8 cellular contexts compared by ENCODE assay signal in genomic region chr1:31788138-31788824, GRCh38. TPM values are rescaled to one million over a fixed set of nuclear protein-coding genes. Genes with fewer than 3 reads are reported as not detected.
DNase-seq lines count a peak whose midpoint lies in the region; ATAC-seq and TF ChIP-seq lines count a peak whose summit lies in the region.

No MANE protein-coding gene starts in this region.

- H3K36me3 Mint-ChIP-seq in chondrocyte (ENCODE audit: low read depth): no peaks in the 10 kb centered on the region

- DNase-seq in NCI-H2029 (lab: John Stamatoyannopoulos, UW) (peak; percentile 52), NCI-H2029 treated with DMSO at 0.1 percent for 48 hours (lab: John Stamatoyannopoulos, UW) (no peak), NCI-H345 treated with DMSO at 0.1 percent for 48 hours (lab: John Stamatoyannopoulos, UW; ENCODE audit: unreplicated experiment) (peak; percentile 66), chondrocyte (ENCODE audit: low spot score) (peak; percentile 94), kidney tubule cell (ENCODE audit: low spot score) (peak; percentile 90)
- peak; percentile 85 to 95 for DNase-seq in activated CD4-positive, alpha-beta T cell treated with anti-CD3 and anti-CD28 coated beads for 24 hours (ENCODE audit: low read depth in 2 of 2)
- peak; percentile 88 to 90 for DNase-seq in stimulated activated CD4-positive, alpha-beta T cell treated with anti-CD3 and anti-CD28 coated beads, Interleukin-15, amount 100 ng/mL, for 48 hours (ENCODE audit: low read depth in 2 of 2)

- no peaks in the 10 kb centered on the region for H3K9me3 Mint-ChIP-seq in chondrocyte (ENCODE audit: low read depth)

- H3K27me3 Mint-ChIP-seq in chondrocyte (ENCODE audit: low read depth): no peaks in the 10 kb centered on the region

- H3K27ac Mint-ChIP-seq in chondrocyte (ENCODE audit: unreplicated experiment): peak overlapping the region; percentile 82

- TF ChIP-seq CTCF in chondrocyte (IDR thresholded peaks at IDR 0.05): no peak

- peaks cover 12% of the 10 kb centered on the region for H3K4me1 Mint-ChIP-seq in chondrocyte (ENCODE audit: low read depth)

- ATAC-seq in HG03039 (IDR thresholded peaks at IDR 0.05; ENCODE audit: unreplicated experiment): peak; percentile 73

- peak overlapping the region; percentile 80 for H3K4me3 Mint-ChIP-seq in chondrocyte (ENCODE audit: unreplicated experiment)

RNA-seq across cellular contexts. Expression of gene ADGRB2, which starts 24.1 kb away (rescaled TPM):
- total RNA-seq in chondrocyte: 11.9 to 20.4 TPM (median 12.2 TPM) in 3 replicates

RNA-seq across cellular contexts. Expression of gene SPOCD1, which starts 27.5 kb away (rescaled TPM):
- 0.46 to 7.3 TPM (median 5.2 TPM) in 3 replicates for total RNA-seq in chondrocyte
